In genomic region chr16:67438098-67438791, GRCh38 we compare ENCODE assay signal across 2 cellular contexts.
A peak's percentile ranks its signal among the peaks of the same experiment; 100 is the strongest.
TF ChIP-seq lines count a peak whose summit lies in the region.

No MANE protein-coding gene starts in this region.

TF ChIP-seq in IMR-90, 13 proteins besides CTCF, POLR2A, EP300 and RAD21:
- TF ChIP-seq SMC3 (IDR thresholded peaks at IDR 0.05; ENCODE audit: low read depth, low read length): no peak
- peak; percentile 74 for TF ChIP-seq CEBPB (IDR thresholded peaks at IDR 0.05; ENCODE audit: low read depth, low read length)

TF ChIP-seq in GM12878, 131 proteins besides CTCF, POLR2A, EP300 and RAD21:
- TF ChIP-seq TCF12 (IDR thresholded peaks at IDR 0.05; ENCODE audit: low read depth, low read length): no peak
- TF ChIP-seq, protein P1, sequence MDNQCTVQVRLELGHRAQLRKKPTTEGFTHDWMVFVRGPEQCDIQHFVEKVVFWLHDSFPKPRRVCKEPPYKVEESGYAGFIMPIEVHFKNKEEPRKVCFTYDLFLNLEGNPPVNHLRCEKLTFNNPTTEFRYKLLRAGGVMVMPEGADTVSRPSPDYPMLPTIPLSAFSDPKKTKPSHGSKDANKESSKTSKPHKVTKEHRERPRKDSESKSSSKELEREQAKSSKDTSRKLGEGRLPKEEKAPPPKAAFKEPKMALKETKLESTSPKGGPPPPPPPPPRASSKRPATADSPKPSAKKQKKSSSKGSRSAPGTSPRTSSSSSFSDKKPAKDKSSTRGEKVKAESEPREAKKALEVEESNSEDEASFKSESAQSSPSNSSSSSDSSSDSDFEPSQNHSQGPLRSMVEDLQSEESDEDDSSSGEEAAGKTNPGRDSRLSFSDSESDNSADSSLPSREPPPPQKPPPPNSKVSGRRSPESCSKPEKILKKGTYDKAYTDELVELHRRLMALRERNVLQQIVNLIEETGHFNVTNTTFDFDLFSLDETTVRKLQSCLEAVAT (IDR thresholded peaks at IDR 0.05): 0 out of 2 replicates have a peak, but pooled peaks have one; percentile 25
TF ChIP-seq in GM12878: peak in this region for 1.
